20 cellular contexts compared by ENCODE assay signal in the genomic region with DNA sequence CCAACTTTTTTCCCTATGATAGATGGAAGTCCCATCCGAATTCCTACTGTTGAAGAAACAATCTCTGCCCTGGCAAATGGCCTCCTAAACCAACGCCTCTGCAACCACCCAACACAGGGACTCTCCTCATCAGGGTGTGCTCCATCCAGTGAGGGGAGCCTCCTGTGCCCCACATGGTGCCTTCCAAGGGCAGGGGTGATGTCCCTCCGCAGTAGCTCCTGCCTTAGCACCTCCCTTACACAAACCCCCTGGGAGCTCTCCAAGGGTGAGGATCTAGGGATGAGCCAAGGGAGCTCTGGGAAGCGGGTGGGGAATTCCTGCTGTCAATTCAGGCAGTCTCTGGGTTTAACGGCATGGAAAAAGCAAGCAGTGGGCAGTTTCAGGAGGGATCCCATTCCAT. TPM values are rescaled to one million over a fixed set of nuclear protein-coding genes. Genes with fewer than 3 reads are reported as not detected.
DNase-seq lines count a peak whose midpoint lies in the region; ATAC-seq and TF ChIP-seq lines count a peak whose summit lies in the region.
"Had no signal": no experiment of that assay in that cellular context is flagged by ENCODE, and none has a peak within 500 bp of the region (broad histone marks: within the 10 kb centered on the region; RNA-seq: fewer than 3 reads in every experiment).

No MANE protein-coding gene starts in this region.

- H3K4me1 ChIP-seq in BLaER1 treated with 17β-estradiol and CSF1 and Interleukin-3, amounts not matched to agents 10 nM and 100 nM = peaks cover 58 to 86% (median 82%) of the 10 kb centered on the region in 10 experiments
- peaks cover 74% of the 10 kb centered on the region for H3K4me1 ChIP-seq in PC-9 (replicated peaks; ENCODE audit: insufficient read depth)
- H3K4me1 ChIP-seq: HAP-1 had no signal

- POLR2A ChIA-PET in PC-9 (lab: Charles Lee; ENCODE audit: unreplicated experiment) = no interaction called here

- DNase-seq in PC-9 = no peak
- DNase-seq in kidney tubule cell (ENCODE audit: low spot score) = peak; percentile 25
- DNase-seq in NCI-H1105 (lab: John Stamatoyannopoulos, UW) = no peak
- no peak for DNase-seq in activated T-cell treated with anti-CD3 and anti-CD28 coated beads, Interleukin-2, amount 50 U/mL, for 4 hours
- DNase-seq: 8988T; ACHN; CD4-positive, alpha-beta T cell; CD8-positive, alpha-beta memory T cell; DMS 273 treated with DMSO at 0.1 percent for 48 hours; DMS79; EL; GDM1; GOT3 had no signal

- H3K79me2 ChIP-seq in PC-9 (ENCODE audit: low read depth) = peaks cover 79% of the 10 kb centered on the region

- no peak overlapping the region for H3K9ac ChIP-seq in BLaER1 treated with 17β-estradiol and CSF1 and Interleukin-3, amounts not matched to agents 10 nM and 100 nM

- peaks cover 54% of the 10 kb centered on the region for H3K27me3 Mint-ChIP-seq in activated T-cell treated with anti-CD3 and anti-CD28 coated beads, Interleukin-2, amount 50 U/mL, for 4 hours (ENCODE audit: low read depth)

- no peaks in the 10 kb centered on the region for H3K9me3 ChIP-seq in BLaER1 treated with 17β-estradiol and CSF1 and Interleukin-3, amounts not matched to agents 10 nM and 100 nM (replicated peaks in 1 of 11)
- H3K9me3 ChIP-seq in PC-9 (ENCODE audit: insufficient read depth, low read depth) = no peaks in the 10 kb centered on the region
- H3K9me3 ChIP-seq: A549, HAP-1 had no signal

- H3K9me2 ChIP-seq in PC-9 (ENCODE audit: insufficient read depth) = no peaks in the 10 kb centered on the region

- no peak for ATAC-seq in GM21526 (IDR thresholded peaks at IDR 0.05; ENCODE audit: low FRiP score, unreplicated experiment)
- no peak for ATAC-seq in GM19463 (IDR thresholded peaks at IDR 0.05; ENCODE audit: unreplicated experiment)
- ATAC-seq in activated T-cell treated with anti-CD3 and anti-CD28 coated beads, Interleukin-2, amount 50 U/mL, for 4 hours = no peak
- ATAC-seq: A549, GM12878 had no signal

- H3K9me3 Mint-ChIP-seq in activated T-cell treated with anti-CD3 and anti-CD28 coated beads, Interleukin-2, amount 50 U/mL, for 4 hours = no peaks in the 10 kb centered on the region
- H3K9me3 Mint-ChIP-seq: CD4-positive, alpha-beta T cell; CD8-positive, alpha-beta memory T cell had no signal

- no peak overlapping the region for H3K27ac ChIP-seq in BLaER1 treated with 17β-estradiol and CSF1 and Interleukin-3, amounts not matched to agents 10 nM and 100 nM
- H3K27ac ChIP-seq in PC-9 = peak overlapping the region; percentile 72; the same call in 1 of the 2 replicates
- H3K27ac ChIP-seq: A549 had no signal

- peak overlapping the region in 10 of 11 experiments; percentile 76 to 95 (median 88); a peak in 18 of 22 replicates for H3K4me2 ChIP-seq in BLaER1 treated with 17β-estradiol and CSF1 and Interleukin-3, amounts not matched to agents 10 nM and 100 nM
- H3K4me2 ChIP-seq in PC-9 = peak overlapping the region; percentile 76
- H3K4me2 ChIP-seq: A549 had no signal

- H2AFZ ChIP-seq in PC-9 = no peak overlapping the region

- peaks cover 0 to 35% (median 8%) of the 10 kb centered on the region in 11 experiments; a peak in 10 of 22 replicates for H3K36me3 ChIP-seq in BLaER1 treated with 17β-estradiol and CSF1 and Interleukin-3, amounts not matched to agents 10 nM and 100 nM
- H3K36me3 ChIP-seq in PC-9 (ENCODE audit: low read depth) = no peaks in the 10 kb centered on the region
- H3K36me3 ChIP-seq: HAP-1 had no signal

- H3K4me1 Mint-ChIP-seq in activated T-cell treated with anti-CD3 and anti-CD28 coated beads, Interleukin-2, amount 50 U/mL, for 4 hours (ENCODE audit: low read depth) = peaks cover 6% of the 10 kb centered on the region

- no peak overlapping the region for H3K4me3 ChIP-seq in BLaER1 treated with 17β-estradiol and CSF1 and Interleukin-3, amounts not matched to agents 10 nM and 100 nM
- H3K4me3 ChIP-seq in PC-9 = no peak overlapping the region
- H3K4me3 ChIP-seq: A549, GM12878, HAP-1 had no signal

- TF ChIP-seq CTCF in PC-9 (conservative IDR thresholded peaks at IDR 0.05) = no peak

- H3K4me3 Mint-ChIP-seq in activated T-cell treated with anti-CD3 and anti-CD28 coated beads, Interleukin-2, amount 50 U/mL, for 4 hours = no peak overlapping the region
- H3K4me3 Mint-ChIP-seq: CD14-positive monocyte; CD4-positive, alpha-beta T cell; CD8-positive, alpha-beta memory T cell had no signal

- CTCF ChIA-PET in PC-9 (lab: Charles Lee) = no interaction called here

- intact Hi-C loops in PC-9 (cut with micrococcal nuclease; ENCODE audit: unreplicated experiment) = loop anchor here (10.0 kb wide), 1 partner anchor 260 kb away; no protein-coding TSS in a partner anchor

- H3K36me3 Mint-ChIP-seq in activated T-cell treated with anti-CD3 and anti-CD28 coated beads, Interleukin-2, amount 50 U/mL, for 4 hours (ENCODE audit: insufficient read depth) = no peaks in the 10 kb centered on the region
- H3K36me3 Mint-ChIP-seq: CD8-positive, alpha-beta memory T cell had no signal

- peaks cover 47% of the 10 kb centered on the region for H3F3A ChIP-seq in PC-9 (ENCODE audit: insufficient read depth, low read depth)

- peaks cover 0 to 74% (median 55%) of the 10 kb centered on the region in 11 experiments; a peak in 20 of 22 replicates for H4K20me1 ChIP-seq in BLaER1 treated with 17β-estradiol and CSF1 and Interleukin-3, amounts not matched to agents 10 nM and 100 nM
- no peaks in the 10 kb centered on the region for H4K20me1 ChIP-seq in PC-9 (ENCODE audit: insufficient read depth)

- H3K27me3 ChIP-seq in BLaER1 treated with 17β-estradiol and CSF1 and Interleukin-3, amounts not matched to agents 10 nM and 100 nM = peaks cover 0 to 6% (median 0%) of the 10 kb centered on the region in 11 experiments; a peak in 2 of 22 replicates
- H3K27me3 ChIP-seq in PC-9 (ENCODE audit: insufficient read depth, low read depth) = no peaks in the 10 kb centered on the region

- no TSS peak for BruUV-seq in PC-9 (replicated peaks; lab: Mats Ljungman, UMichigan)

RNA-seq across cellular contexts. Expression of gene GALNT14, which starts 3.8 kb away (rescaled TPM):
- 2.4 and 3.1 TPM in 2 replicates for total RNA-seq in PC-9 (2021)
- 1 to 10 TPM in 1 of 3 donors, under 1 TPM in 2; 0.33 to 1.3 (median 0.98) TPM for total RNA-seq in activated T-cell treated with anti-CD3 and anti-CD28 coated beads, Interleukin-2, amount 50 U/mL, for 4 hours
- total RNA-seq: CD4-positive, alpha-beta T cell had no signal
